ENCODE assay signal across 17 cellular contexts in genomic region chr1:67939942-67940341, GRCh38.
DNase-seq lines count a peak whose midpoint lies in the region; ATAC-seq, FAIRE-seq and TF ChIP-seq lines count a peak whose summit lies in the region.
"Had no signal": no experiment of that assay in that cellular context is flagged by ENCODE, and none has a peak within 500 bp of the region (broad histone marks: within the 10 kb centered on the region; RNA-seq: fewer than 3 reads in every experiment).

No MANE protein-coding gene starts in this region.

- no peak for TF ChIP-seq POLR2A in H1 (IDR thresholded peaks at IDR 0.05; ENCODE audit: control extremely low read depth in 1 of 2, low read depth in 2 of 2, low read length in 2 of 2)

- POLR2A ChIA-PET in H1 (lab: Charles Lee; ENCODE audit: partially characterized antibody) = no interaction called here
- POLR2A ChIA-PET in naive thymus-derived CD4-positive, alpha-beta T cell (lab: Charles Lee) = no interaction called here

- H4K20me1 ChIP-seq in H1 (replicated peaks in 1 of 2; ENCODE audit: control insufficient read depth in 1 of 2, insufficient read depth in 2 of 2, low read length in 2 of 2) = no peaks in the 10 kb centered on the region

- no peak overlapping the region for H3K27ac Mint-ChIP-seq in naive thymus-derived CD4-positive, alpha-beta T cell
- H3K27ac Mint-ChIP-seq: CD4-positive, alpha-beta memory T cell had no signal

- no peak overlapping the region for H3K23ac ChIP-seq in H1 (ENCODE audit: insufficient read length)

- peaks cover 0 to 4% (median 0%) of the 10 kb centered on the region in 11 donors for H3K9me3 Mint-ChIP-seq in naive thymus-derived CD4-positive, alpha-beta T cell

- H3K4me1 ChIP-seq in cardiac muscle cell (ENCODE audit: low read depth) (peaks cover 25% of the 10 kb centered on the region), right atrium auricular region (peaks cover 0 to 10% of the 10 kb centered on the region in 2 donors), H1 (replicated peaks in 1 of 4; ENCODE audit: control insufficient read depth in 3 of 4, insufficient read depth in 4 of 4, low read length in 3 of 4) (no peaks in the 10 kb centered on the region), mesodermal cell (ENCODE audit: control insufficient read depth, insufficient read depth, low read length, poor library complexity, severe bottlenecking) (peaks cover 19% of the 10 kb centered on the region), skeletal muscle tissue (ENCODE audit: control insufficient read depth in 3 of 3, insufficient read depth in 3 of 3, low read length in 3 of 3) (peaks cover 0 to 9% (median 0%) of the 10 kb centered on the region in 3 donors)
- no peaks in the 10 kb centered on the region for H3K4me1 ChIP-seq in naive thymus-derived CD4-positive, alpha-beta T cell (ENCODE audit: control insufficient read depth in 2 of 2, insufficient read depth in 2 of 2, low read length in 2 of 2)
- H3K4me1 ChIP-seq: BE2C had no signal

- H3K79me2 ChIP-seq in H1 (ENCODE audit: control insufficient read depth in 1 of 2, insufficient read depth in 2 of 2, low read length in 2 of 2) = no peaks in the 10 kb centered on the region

- H2BK20ac ChIP-seq in H1 (ENCODE audit: low read length) = no peak overlapping the region

- no peak overlapping the region for H2BK12ac ChIP-seq in H1 (ENCODE audit: low read depth, low read length)

- no peaks in the 10 kb centered on the region; the same call in 1 of the 2 replicates for H3K23me2 ChIP-seq in H1 (ENCODE audit: low read depth, low read length)

- H2BK120ac ChIP-seq in H1 (replicated peaks; ENCODE audit: low read depth, low read length) = no peak overlapping the region

- WGBS in H1 (ENCODE audit: extremely low coverage in 1 of 2, insufficient coverage in 1 of 2, insufficient read length in 1 of 2, insufficient replicate concordance in 2 of 2, low coverage in 1 of 2, low lambda C conversion rate in 2 of 2, missing lambda C conversion rate in 1 of 2), 2 experiments = 93% methylated on average over 2 of the region's 2 CpGs; no CpG with 5 or more reads in 1 of the 2 experiments
- WGBS in mesodermal cell (ENCODE audit: insufficient coverage in 2 of 2), 2 experiments = 87% methylated on average over 2 of the region's 2 CpGs

- H4K5ac ChIP-seq in H1 (ENCODE audit: insufficient read length, low read depth, low read length) = no peak overlapping the region

- H3K9ac ChIP-seq in H1 (replicated peaks in 1 of 4; ENCODE audit: extremely low read depth in 1 of 4, low read depth in 3 of 4, low read length in 3 of 4) = no peak overlapping the region
- H3K9ac ChIP-seq in skeletal muscle tissue (ENCODE audit: low read depth in 1 of 3, low read length in 3 of 3) = peak overlapping the region in 1 of 3 donors; percentile 12

- H2AFZ ChIP-seq in H1 (ENCODE audit: low read length) = 0 out of 2 replicates have a peak overlapping the region, but pooled peaks have one; percentile 4

- no peak overlapping the region for H4K91ac ChIP-seq in H1 (replicated peaks; ENCODE audit: insufficient read length, low read length)

- no peak for FAIRE-seq in H1 (lab: Jason Lieb, UNC)

- H3K4me3 ChIP-seq in cardiac muscle cell = no peak overlapping the region
- no peak overlapping the region for H3K4me3 ChIP-seq in right atrium auricular region
- H3K4me3 ChIP-seq in H1 (ENCODE audit: extremely low read depth in 1 of 4, insufficient read depth in 2 of 4, low read depth in 3 of 4, low read length in 4 of 4) = no peak overlapping the region
- no peak overlapping the region for H3K4me3 ChIP-seq in mesodermal cell (ENCODE audit: extremely low read depth, insufficient read depth, low read length, poor library complexity, severe bottlenecking)
- H3K4me3 ChIP-seq in skeletal muscle tissue (ENCODE audit: low read length in 3 of 3) = no peak overlapping the region
- no peak overlapping the region for H3K4me3 ChIP-seq in naive thymus-derived CD4-positive, alpha-beta T cell (ENCODE audit: low read length)
- H3K4me3 ChIP-seq: MG63 had no signal

- no peak overlapping the region for H3K14ac ChIP-seq in H1 (ENCODE audit: insufficient read length)

- TF ChIP-seq CTCF in cardiac muscle cell (IDR thresholded peaks at IDR 0.05; ENCODE audit: low read depth, low read length) (no peak), right atrium auricular region (IDR thresholded peaks at IDR 0.05) (no peak), H1 (IDR thresholded peaks at IDR 0.05; ENCODE audit: control extremely low read depth in 1 of 3, insufficient read depth in 1 of 3, low read depth in 1 of 3, low read length in 3 of 3) (no peak)

- TF ChIP-seq RAD21 in H1 (IDR thresholded peaks at IDR 0.05 in 1 of 2, conservative IDR thresholded peaks at IDR 0.05 in 1 of 2; ENCODE audit: low read depth in 2 of 2, low read length in 2 of 2) = no peak

- H3K27me3 Mint-ChIP-seq in naive thymus-derived CD4-positive, alpha-beta T cell = peaks cover 0 to 36% (median 12%) of the 10 kb centered on the region in 5 donors

- H4K8ac ChIP-seq in H1 (ENCODE audit: extremely low read depth, insufficient read depth, low read length) = no peak overlapping the region

- no peak for TF ChIP-seq EP300 in H1 (IDR thresholded peaks at IDR 0.05; ENCODE audit: borderline replicate concordance in 1 of 2, low read depth in 2 of 2, low read length in 2 of 2)

- H3K4me3 Mint-ChIP-seq in naive thymus-derived CD4-positive, alpha-beta T cell = no peak overlapping the region
- H3K4me3 Mint-ChIP-seq: CD4-positive, alpha-beta memory T cell had no signal

- no peak for ATAC-seq in naive thymus-derived CD4-positive, alpha-beta T cell

- H3K4me1 Mint-ChIP-seq in naive thymus-derived CD4-positive, alpha-beta T cell = peaks cover 0 to 3% (median 0%) of the 10 kb centered on the region in 7 donors
- H3K4me1 Mint-ChIP-seq: CD4-positive, alpha-beta memory T cell had no signal

- peak overlapping the region; percentile 66 for H3K27ac ChIP-seq in cardiac muscle cell
- H3K27ac ChIP-seq in right atrium auricular region = no peak overlapping the region
- H3K27ac ChIP-seq in H1 (ENCODE audit: low read depth, low read length) = no peak overlapping the region
- peak overlapping the region; percentile 73 for H3K27ac ChIP-seq in mesodermal cell (ENCODE audit: low read depth, low read length, severe bottlenecking)
- H3K27ac ChIP-seq in skeletal muscle tissue (ENCODE audit: low read depth, low read length) = peak overlapping the region; percentile 49
- H3K27ac ChIP-seq in naive thymus-derived CD4-positive, alpha-beta T cell (ENCODE audit: low read depth, low read length) = no peak overlapping the region

- CTCF ChIA-PET in H1 (lab: Charles Lee; ENCODE audit: partially characterized antibody) = interaction anchor here (1.0 to 2.2 kb wide), 8 partner anchors 9 to 726 kb away, joined by 3 to 8 read pairs (median 4); no protein-coding TSS in a partner anchor
- CTCF ChIA-PET in naive thymus-derived CD4-positive, alpha-beta T cell (lab: Charles Lee) = no interaction called here

- H2BK15ac ChIP-seq in H1 (ENCODE audit: low read length) = no peak overlapping the region

- H2BK5ac ChIP-seq in H1 (ENCODE audit: low read depth, low read length) = no peak overlapping the region

- H3K27me3 ChIP-seq in cardiac muscle cell = no peaks in the 10 kb centered on the region
- no peaks in the 10 kb centered on the region for H3K27me3 ChIP-seq in right atrium auricular region
- H3K27me3 ChIP-seq in H1 (replicated peaks in 1 of 4; ENCODE audit: control insufficient read depth in 3 of 4, extremely low read depth in 1 of 4, insufficient read depth in 3 of 4, low read length in 3 of 4) = no peaks in the 10 kb centered on the region
- H3K27me3 ChIP-seq in skeletal muscle tissue (ENCODE audit: control insufficient read depth in 3 of 3, insufficient read depth in 3 of 3, low read length in 3 of 3) = no peaks in the 10 kb centered on the region
- no peaks in the 10 kb centered on the region for H3K27me3 ChIP-seq in naive thymus-derived CD4-positive, alpha-beta T cell (ENCODE audit: control insufficient read depth in 2 of 2, insufficient read depth in 2 of 2, low read length in 2 of 2)
- H3K27me3 ChIP-seq: BE2C, MG63 had no signal

- intact Hi-C loops in naive thymus-derived CD4-positive, alpha-beta T cell (cut with micrococcal nuclease) = no loop called here

- H3K18ac ChIP-seq in H1 (ENCODE audit: extremely low read depth, low read length) = no peak overlapping the region

- no peak overlapping the region for H3K4ac ChIP-seq in H1 (replicated peaks; ENCODE audit: insufficient read length, low read depth, low read length)

- H3K36me3 Mint-ChIP-seq in naive thymus-derived CD4-positive, alpha-beta T cell = peaks cover 0 to 4% (median 0%) of the 10 kb centered on the region in 5 donors
- H3K36me3 Mint-ChIP-seq: CD4-positive, alpha-beta memory T cell had no signal

- H3K36me3 ChIP-seq in cardiac muscle cell = no peaks in the 10 kb centered on the region
- H3K36me3 ChIP-seq in right atrium auricular region = no peaks in the 10 kb centered on the region
- no peaks in the 10 kb centered on the region for H3K36me3 ChIP-seq in H1 (ENCODE audit: control insufficient read depth in 2 of 4, insufficient read depth in 4 of 4, low read length in 3 of 4)
- H3K36me3 ChIP-seq in mesodermal cell (ENCODE audit: control insufficient read depth, insufficient read depth, low read length) = no peaks in the 10 kb centered on the region
- H3K36me3 ChIP-seq in skeletal muscle tissue (ENCODE audit: control insufficient read depth in 3 of 3, insufficient read depth in 3 of 3, low read length in 3 of 3) = no peaks in the 10 kb centered on the region
- H3K36me3 ChIP-seq in naive thymus-derived CD4-positive, alpha-beta T cell (ENCODE audit: control insufficient read depth in 2 of 3, insufficient read depth in 3 of 3, low read length in 3 of 3) = no peaks in the 10 kb centered on the region
- H3K36me3 ChIP-seq: BE2C, MG63 had no signal

- H3K9me3 ChIP-seq in cardiac muscle cell (ENCODE audit: low read depth) (no peaks in the 10 kb centered on the region), right atrium auricular region (no peaks in the 10 kb centered on the region), H1 (ENCODE audit: insufficient read depth in 2 of 2, low read depth in 1 of 2, low read length in 1 of 2) (no peaks in the 10 kb centered on the region), mesodermal cell (ENCODE audit: control insufficient read depth, low read length) (no peaks in the 10 kb centered on the region), skeletal muscle tissue (ENCODE audit: control insufficient read depth in 3 of 3, low read length in 3 of 3) (no peaks in the 10 kb centered on the region)
- H3K9me3 ChIP-seq in naive thymus-derived CD4-positive, alpha-beta T cell (ENCODE audit: control insufficient read depth in 2 of 3, low read length in 3 of 3) = no peaks in the 10 kb centered on the region
- H3K9me3 ChIP-seq: BE2C, MG63 had no signal

- no peak overlapping the region for H3K56ac ChIP-seq in H1 (replicated peaks; ENCODE audit: insufficient read length, low read depth, low read length)

- no peak overlapping the region for H2AK5ac ChIP-seq in H1 (ENCODE audit: low read depth, low read length)

- H3K79me1 ChIP-seq in H1 (ENCODE audit: low read depth, low read length) = no peaks in the 10 kb centered on the region

- DNase-seq in cardiac muscle cell (ENCODE audit: low read depth in 1 of 2, low spot score in 1 of 2) (no peak), right atrium auricular region (ENCODE audit: low spot score) (no peak), H1 (ENCODE audit: low read depth in 1 of 2, low spot score in 2 of 2) (no peak)
- no peak for DNase-seq in naive thymus-derived CD4-positive, alpha-beta T cell
- DNase-seq in activated T-cell treated with anti-CD3 and anti-CD28 coated beads, Interleukin-2, amount 50 U/mL, for 1 hour = no peak
- DNase-seq: BE2C; CD4-positive, alpha-beta memory T cell; EL; H7; MG63; NCI-H1930; NCI-H2171; NCI-H446 treated with DMSO at 0.1 percent for 48 hours; NCI-H774; RPMI8226 had no signal

- no peak overlapping the region for H3K4me2 ChIP-seq in H1 (ENCODE audit: insufficient read depth in 1 of 2, low read depth in 2 of 2, low read length in 2 of 2)

Comparison
In these comparisons a context has a peak if more than half of its experiments do, and no peak if none do; other contexts are left out.
1. H3K27ac ChIP-seq: peak in cardiac muscle cell (single experiment), mesodermal cell (single experiment) and skeletal muscle tissue (single experiment); none in right atrium auricular region (0 of 2), H1 (single experiment) and naive thymus-derived CD4-positive, alpha-beta T cell (single experiment).